14 cellular contexts compared by ENCODE assay signal in the genomic region with DNA sequence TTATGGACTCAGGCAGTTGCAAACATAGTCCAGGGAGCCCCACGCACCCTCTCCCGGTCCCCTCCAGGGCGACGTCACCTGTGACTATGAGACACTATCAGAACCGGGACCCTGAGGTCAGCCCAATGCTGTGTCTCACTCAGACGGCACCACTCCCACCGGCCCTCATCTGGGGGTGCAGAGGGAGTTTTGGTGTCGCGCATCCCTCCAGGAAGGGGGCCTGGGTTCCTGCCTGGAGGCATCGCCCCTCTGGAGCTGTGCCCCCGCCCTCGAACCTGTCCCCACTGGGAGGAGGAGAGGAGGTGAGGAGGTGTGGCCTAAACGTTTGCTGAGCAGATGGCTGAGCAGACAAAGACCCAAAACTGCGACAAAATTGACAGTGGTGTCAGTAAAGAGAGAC. TPM values are rescaled to one million over a fixed set of nuclear protein-coding genes. Genes with fewer than 3 reads are reported as not detected.
DNase-seq lines count a peak whose midpoint lies in the region; ATAC-seq and TF ChIP-seq lines count a peak whose summit lies in the region.
"Had no signal": no experiment of that assay in that cellular context is flagged by ENCODE, and none has a peak within 500 bp of the region (broad histone marks: within the 10 kb centered on the region; RNA-seq: fewer than 3 reads in every experiment).

No MANE protein-coding gene starts in this region.

- WGBS in esophagus squamous epithelium, 2 donors: 60 to 94% methylated on average over 2 to 4 of the region's 14 CpGs

- H3K9me2 ChIP-seq in DOHH2 (replicated peaks; ENCODE audit: control insufficient read depth, low read length): no peaks in the 10 kb centered on the region

- ATAC-seq in Panc1: no peak
- ATAC-seq in SK-N-SH treated with all-trans-retinoic acid at 6 μM for 48 hours: no peak

- no peak for TF ChIP-seq POLR2A in esophagus squamous epithelium (IDR thresholded peaks at IDR 0.05)

- TF ChIP-seq CTCF in DOHH2 (IDR thresholded peaks at IDR 0.05; ENCODE audit: low read depth, low read length, poor library complexity, severe bottlenecking) (no peak), Panc1 (IDR thresholded peaks at IDR 0.05) (no peak), esophagus squamous epithelium (IDR thresholded peaks at IDR 0.05) (no peak), BE2C (IDR thresholded peaks at IDR 0.05; ENCODE audit: low read depth, low read length) (no peak)

- CTCF ChIA-PET in Panc1 (lab: Charles Lee): interaction anchor here (0.6 kb wide), 1 partner anchor 16 kb away, joined by 9 read pairs; no protein-coding TSS in a partner anchor

- POLR2A ChIA-PET in Panc1 (lab: Charles Lee): no interaction called here

- H3K9me3 ChIP-seq in DOHH2 (ENCODE audit: control insufficient read depth, insufficient read depth, low read length): no peaks in the 10 kb centered on the region
- peaks cover under 1% of the 10 kb centered on the region; the same call in 1 of the 2 replicates for H3K9me3 ChIP-seq in Panc1 (ENCODE audit: control insufficient read depth, insufficient read depth, low read depth, low read length)
- H3K9me3 ChIP-seq in esophagus squamous epithelium: no peaks in the 10 kb centered on the region
- H3K9me3 ChIP-seq in BE2C: no peaks in the 10 kb centered on the region

- peaks cover 3% of the 10 kb centered on the region; the same call in 1 of the 2 replicates for H4K20me1 ChIP-seq in DOHH2 (ENCODE audit: control insufficient read depth, insufficient read depth, low read depth, low read length)

- intact Hi-C loops in Panc1 (cut with micrococcal nuclease; ENCODE audit: unreplicated experiment) (no loop called here), esophagus squamous epithelium (cut with DNase I) (no loop called here)

- in situ Hi-C loops in Panc1 (cut with HindIII; ENCODE audit: low pct_unique_long_range_greater_than_20kb, low sequenced_read_pairs): no loop called here

- peaks cover 24% of the 10 kb centered on the region for H3K79me2 ChIP-seq in DOHH2 (ENCODE audit: control insufficient read depth, low read length)

- peaks cover 25% of the 10 kb centered on the region for H3F3A ChIP-seq in DOHH2 (ENCODE audit: control insufficient read depth, insufficient read depth)

- H3K27ac ChIP-seq in DOHH2 (ENCODE audit: low read depth, low read length) (peak overlapping the region; percentile 24; the same call in 1 of the 2 replicates), Panc1 (ENCODE audit: low read length) (peak overlapping the region; percentile 84), esophagus squamous epithelium (peak overlapping the region in 3 of 4 donors; percentile 69 to 85 (median 75))

- H3K4me3 ChIP-seq in DOHH2 (ENCODE audit: low read length) (no peak overlapping the region), Panc1 (ENCODE audit: low read depth in 2 of 2, low read length in 2 of 2) (no peak overlapping the region), esophagus squamous epithelium (no peak overlapping the region), BE2C (ENCODE audit: low read depth, low read length) (no peak overlapping the region)

- BruUV-seq in Panc1 (replicated peaks; lab: Mats Ljungman, UMichigan): no TSS peak

- H3K4me1 ChIP-seq in DOHH2 (ENCODE audit: control insufficient read depth, low read length) (peaks cover 66% of the 10 kb centered on the region), Panc1 (ENCODE audit: control insufficient read depth, insufficient read depth, low read length) (peaks cover 27% of the 10 kb centered on the region), esophagus squamous epithelium (peaks cover 7 to 60% (median 17%) of the 10 kb centered on the region in 3 donors), BE2C (no peaks in the 10 kb centered on the region; the same call in 1 of the 2 replicates)

- no peaks in the 10 kb centered on the region for H3K27me3 ChIP-seq in DOHH2 (ENCODE audit: control insufficient read depth, low read length)
- no peaks in the 10 kb centered on the region for H3K27me3 ChIP-seq in Panc1 (ENCODE audit: control insufficient read depth, insufficient read depth, low read length)
- H3K27me3 ChIP-seq in esophagus squamous epithelium: no peaks in the 10 kb centered on the region
- H3K27me3 ChIP-seq in BE2C: no peaks in the 10 kb centered on the region

- H3K36me3 ChIP-seq in DOHH2 (ENCODE audit: control insufficient read depth, low read length): peaks cover 11% of the 10 kb centered on the region
- H3K36me3 ChIP-seq in Panc1 (ENCODE audit: control insufficient read depth, insufficient read depth, low read length): no peaks in the 10 kb centered on the region
- H3K36me3 ChIP-seq in esophagus squamous epithelium: no peaks in the 10 kb centered on the region
- H3K36me3 ChIP-seq in BE2C: no peaks in the 10 kb centered on the region

- no peak for DNase-seq in Panc1 (ENCODE audit: low read depth, low spot score)
- DNase-seq in esophagus squamous epithelium (lab: John Stamatoyannopoulos, UW): no peak
- DNase-seq in activated CD4-positive, alpha-beta T cell treated with anti-CD3 and anti-CD28 coated beads for 1 hour: no peak
- no peak for DNase-seq in BE2C
- no peak for DNase-seq in NCI-H1105 treated with DMSO at 0.1 percent for 48 hours (lab: John Stamatoyannopoulos, UW)
- DNase-seq: MV-4-11; NCI-H1417 treated with DMSO at 0.1 percent for 48 hours; NCI-H2029; NCI-H2171; NCI-H446; NCI-H69; NK-92 treated with Interleukin-12 subunit alpha and Interleukin-12 subunit beta, amount 100 ng/mL, for 24 hours had no signal

- H3K4me2 ChIP-seq in DOHH2 (ENCODE audit: low read length): peak overlapping the region; percentile 28; the same call in 1 of the 2 replicates

TF ChIP-seq in SK-N-SH treated with all-trans-retinoic acid at 6 μM for 48 hours, 23 proteins besides CTCF, POLR2A, EP300 and RAD21 (continues in another document):
- TF ChIP-seq POU6F1 (CRISPR knock-in tag; IDR thresholded peaks at IDR 0.05; ENCODE audit: borderline replicate concordance, low read depth) (no peak), ZNF565 (CRISPR knock-in tag; conservative IDR thresholded peaks at IDR 0.05; ENCODE audit: low read depth) (no peak), OSR1 (CRISPR knock-in tag; IDR thresholded peaks at IDR 0.05) (no peak), TSHZ2 (CRISPR knock-in tag; IDR thresholded peaks at IDR 0.05) (no peak), ISL1 (CRISPR knock-in tag; IDR thresholded peaks at IDR 0.05) (no peak), ESRRG (CRISPR knock-in tag; IDR thresholded peaks at IDR 0.05) (no peak), PPARA (CRISPR knock-in tag; IDR thresholded peaks at IDR 0.05; ENCODE audit: borderline replicate concordance) (no peak), RARB (CRISPR knock-in tag; IDR thresholded peaks at IDR 0.05) (no peak), PATZ1 (CRISPR knock-in tag; IDR thresholded peaks at IDR 0.05; ENCODE audit: borderline replicate concordance) (no peak)

RNA-seq across cellular contexts. Expression of gene GADD45B, which starts 51.2 kb away (rescaled TPM):
- total RNA-seq in Panc1 (2021; ENCODE audit: unreplicated experiment) (56.2 TPM), esophagus squamous epithelium (10 to 100 TPM; 21.6 to 40.1 (median 28.7) TPM)
- polyA plus RNA-seq in Panc1 (2012; ENCODE audit: insufficient read length): 43.3 TPM
- polyA plus RNA-seq in BE2C (2012; ENCODE audit: insufficient read depth, insufficient read length, low read depth): 18.1 TPM

Comparison
In these comparisons a context has a peak if more than half of its experiments do, and no peak if none do; other contexts are left out.
1. H3K27ac ChIP-seq: peak in every context shown above with its lines; median percentile 84 in Panc1; 75 in esophagus squamous epithelium; 24 in DOHH2.